ENCODE assay signal across 20 cellular contexts in the genomic region with DNA sequence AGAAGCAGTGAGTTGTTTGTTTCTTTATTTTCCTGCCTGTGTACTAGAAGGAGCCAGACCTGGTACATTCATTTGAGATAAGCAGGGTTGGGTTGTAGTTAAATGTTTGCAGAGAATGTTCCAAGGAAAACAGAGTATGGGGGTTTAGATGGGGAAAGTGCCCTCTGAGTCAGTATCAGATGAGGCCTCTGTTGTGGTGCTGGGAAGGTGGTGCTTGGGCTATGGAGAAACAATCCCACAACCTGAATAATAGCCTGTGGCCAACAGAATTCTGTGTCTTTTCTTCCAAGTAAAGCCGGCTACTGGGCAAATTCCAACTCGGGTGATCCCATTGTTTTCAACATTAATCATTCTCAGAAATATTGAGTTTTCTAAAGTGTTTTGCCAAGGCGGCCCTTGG.
"Had no signal": no experiment of that assay in that cellular context is flagged by ENCODE, and none has a peak within 500 bp of the region (broad histone marks: within the 10 kb centered on the region; RNA-seq: fewer than 3 reads in every experiment).

No MANE protein-coding gene starts in this region.

- H3K27ac Mint-ChIP-seq: activated naive CD4-positive, alpha-beta T cell treated with anti-CD3 and anti-CD28 coated beads for 36 hours; activated naive CD8-positive, alpha-beta T cell treated with anti-CD3 and anti-CD28 coated beads, Interleukin-2, amount 50 U/mL, for 24 hours; activated T-helper 2 cell treated with anti-CD3 and anti-CD28 coated beads, Interferon-gamma antibody, Interleukin-2, Interleukin-4, amounts not matched to agents 10 μg/mL and 5 μg/mL and 100 μg/mL, durations not matched to agents 14 hours and 24 hours and 36 hours; natural killer cell treated with Interleukin-12 subunit alpha and Interleukin-12 subunit beta and Interleukin-15 and Interleukin-18, amount 100 ng/mL, for 72 hours; type B pancreatic cell had no signal

- H3K36me3 ChIP-seq: gastroesophageal sphincter, left ventricle myocardium inferior, SJCRH30 had no signal

- ATAC-seq: activated naive CD8-positive, alpha-beta T cell treated with anti-CD3 and anti-CD28 coated beads, Interleukin-2, amount 50 U/mL, for 24 hours; body of pancreas; gastroesophageal sphincter; natural killer cell treated with Interleukin-12 subunit alpha and Interleukin-12 subunit beta and Interleukin-15 and Interleukin-18, amount 100 ng/mL, for 72 hours; right cardiac atrium had no signal

- H3K27me3 ChIP-seq: body of pancreas, gastroesophageal sphincter, SJCRH30 had no signal

- H3K9me3 Mint-ChIP-seq: activated naive CD4-positive, alpha-beta T cell treated with anti-CD3 and anti-CD28 coated beads for 36 hours; activated naive CD8-positive, alpha-beta T cell treated with anti-CD3 and anti-CD28 coated beads, Interleukin-2, amount 50 U/mL, for 24 hours; activated T-helper 2 cell treated with anti-CD3 and anti-CD28 coated beads, Interferon-gamma antibody, Interleukin-2, Interleukin-4, amounts not matched to agents 10 μg/mL and 5 μg/mL and 100 μg/mL, durations not matched to agents 14 hours and 24 hours and 36 hours; central memory CD8-positive, alpha-beta T cell; natural killer cell treated with Interleukin-12 subunit alpha and Interleukin-12 subunit beta and Interleukin-15 and Interleukin-18, amount 100 ng/mL, for 72 hours had no signal

- H3K36me3 Mint-ChIP-seq: natural killer cell treated with Interleukin-12 subunit alpha and Interleukin-12 subunit beta and Interleukin-15 and Interleukin-18, amount 100 ng/mL, for 72 hours; type B pancreatic cell had no signal

- H3K4me3 Mint-ChIP-seq: activated naive CD4-positive, alpha-beta T cell treated with anti-CD3 and anti-CD28 coated beads for 36 hours; activated naive CD8-positive, alpha-beta T cell treated with anti-CD3 and anti-CD28 coated beads, Interleukin-2, amount 50 U/mL, for 24 hours; central memory CD8-positive, alpha-beta T cell; natural killer cell treated with Interleukin-12 subunit alpha and Interleukin-12 subunit beta and Interleukin-15 and Interleukin-18, amount 100 ng/mL, for 72 hours; type B pancreatic cell had no signal

- H3K4me3 ChIP-seq: body of pancreas, gastroesophageal sphincter, left ventricle myocardium inferior, SJCRH30 had no signal

- H3K4me1 ChIP-seq: gastroesophageal sphincter, SJCRH30 had no signal

- H3K4me1 Mint-ChIP-seq: central memory CD8-positive, alpha-beta T cell had no signal

- H3K27me3 Mint-ChIP-seq: type B pancreatic cell had no signal

- H3K9me3 ChIP-seq: body of pancreas, gastroesophageal sphincter, left ventricle myocardium inferior, SJCRH30 had no signal

- FAIRE-seq: islet of Langerhans, small intestine had no signal

- DNase-seq: activated CD4-positive, CD25-positive, alpha-beta regulatory T cell treated with anti-CD3 and anti-CD28 coated beads, Interleukin-2, amount 50 U/mL, for 72 hours; activated naive CD4-positive, alpha-beta T cell treated with anti-CD3 and anti-CD28 coated beads for 36 hours; activated naive CD8-positive, alpha-beta T cell treated with anti-CD3 and anti-CD28 coated beads, Interleukin-2, amount 50 U/mL, for 24 hours; activated T-cell treated with anti-CD3 and anti-CD28 coated beads, Interleukin-2, amount 50 U/mL, for 1 hour; body of pancreas; cortex of kidney; effector CD8-positive, alpha-beta T cell; left ventricle myocardium inferior; mesendoderm; right cardiac atrium; SJCRH30; small intestine; stimulated activated CD4-positive, alpha-beta T cell treated with anti-CD3 and anti-CD28 coated beads, Interleukin-4, amount 100 ng/mL, for 24 hours; stimulated activated naive CD4-positive, alpha-beta T cell treated with Interleukin-2 at 50 U/mL for 16 hours had no signal

- H3K27ac ChIP-seq: body of pancreas, gastroesophageal sphincter, left ventricle myocardium inferior, SJCRH30 had no signal
